ENCODE assay signal across 1 cellular context in genomic region chr14:104680806-104681688, GRCh38.
TF ChIP-seq lines count a peak whose summit lies in the region.

No MANE protein-coding gene starts in this region.

TF ChIP-seq in A549, 52 proteins besides CTCF, POLR2A, EP300 and RAD21 (continued from another document):
- TF ChIP-seq MAX (IDR thresholded peaks at IDR 0.05) (peak; percentile 76), GATA3 (IDR thresholded peaks at IDR 0.05; ENCODE audit: borderline replicate concordance) (no peak), NPAS2 (CRISPR knock-in tag; IDR thresholded peaks at IDR 0.05; ENCODE audit: borderline replicate concordance) (no peak), HOXB5 (CRISPR knock-in tag; IDR thresholded peaks at IDR 0.05) (0 out of 2 replicates have a peak, but pooled peaks have one; percentile 10), PBX3 (IDR thresholded peaks at IDR 0.05) (0 out of 2 replicates have a peak, but pooled peaks have one; percentile 43), BCL3 (IDR thresholded peaks at IDR 0.05) (peak; percentile 39; the same call in 1 of the 3 replicates), HOXA7 (CRISPR knock-in tag; IDR thresholded peaks at IDR 0.05) (peak; percentile 76; the same call in 1 of the 2 replicates), HOXB13 (CRISPR knock-in tag; IDR thresholded peaks at IDR 0.05; ENCODE audit: low read depth) (peak; percentile 9; the same call in 1 of the 2 replicates), CHD4 (IDR thresholded peaks at IDR 0.05; ENCODE audit: borderline replicate concordance) (0 out of 2 replicates have a peak, but pooled peaks have one; percentile 42), E2F6 (IDR thresholded peaks at IDR 0.05; ENCODE audit: borderline replicate concordance, low read depth) (peak; percentile 73; the same call in 1 of the 2 replicates), FOSL2 (IDR thresholded peaks at IDR 0.05) (no peak), FOSL2 (CRISPR knock-in tag; IDR thresholded peaks at IDR 0.05) (peak; percentile 13), JUN (IDR thresholded peaks at IDR 0.05) (peak; percentile 31 to 38; a peak in 3 of 5 replicates), MYC (IDR thresholded peaks at IDR 0.05; ENCODE audit: borderline replicate concordance, low read length) (peak; percentile 49), RARB (CRISPR knock-in tag; IDR thresholded peaks at IDR 0.05) (no peak; the same call in 1 of the 2 replicates), CEBPB (IDR thresholded peaks at IDR 0.05) (0 out of 4 replicates have a peak, but pooled peaks of 1 of the 2 experiments have one; percentile 24), MAFK (IDR thresholded peaks at IDR 0.05; ENCODE audit: partially characterized antibody) (peak; percentile 1), ZFP36 (IDR thresholded peaks at IDR 0.05; ENCODE audit: borderline replicate concordance, partially characterized antibody) (no peak)
